ENCODE assay signal across 8 cellular contexts in genomic region chr3:4751057-4752051, GRCh38.
A peak's percentile ranks its signal among the peaks of the same experiment; 100 is the strongest.
DNase-seq lines count a peak whose midpoint lies in the region; ATAC-seq and TF ChIP-seq lines count a peak whose summit lies in the region.

No MANE protein-coding gene starts in this region.

- H3K9me3 Mint-ChIP-seq in chondrocyte (ENCODE audit: low read depth): no peaks in the 10 kb centered on the region

- peak; percentile 98 for DNase-seq in Caki2 (ENCODE audit: low read depth)
- peak; percentile 79 to 92 for DNase-seq in NOMO-1 (lab: John Stamatoyannopoulos, UW; ENCODE audit: unreplicated experiment in 2 of 2)
- DNase-seq in chondrocyte (ENCODE audit: low spot score): no peak
- DNase-seq in lung microvascular endothelial cell (ENCODE audit: low read depth in 2 of 2): peak; percentile 29 to 93
- no peak for DNase-seq in upper lobe of right lung
- DNase-seq in posterior cingulate gyrus: no peak
- DNase-seq in HEK293T (ENCODE audit: extremely low spot score): no peak

- POLR2A ChIA-PET in HEK293T (lab: Yijun Ruan, JAX): no interaction called here

- peak overlapping the region; percentile 32 for H3K27ac ChIP-seq in upper lobe of right lung

- H3K9me3 ChIP-seq in upper lobe of right lung: no peaks in the 10 kb centered on the region

- peaks cover 29% of the 10 kb centered on the region for H3K4me1 ChIP-seq in upper lobe of right lung

- intact Hi-C loops in upper lobe of right lung (cut with DNase I) (no loop called here), posterior cingulate gyrus (cut with DNase I) (no loop called here)

- CTCF ChIA-PET in HEK293T (lab: Yijun Ruan, JAX): interaction anchor here (1.3 kb wide), 1 partner anchor 40 kb away, joined by 3 read pairs; no protein-coding TSS in a partner anchor

- H3K4me1 Mint-ChIP-seq in chondrocyte (ENCODE audit: low read depth): peaks cover 47% of the 10 kb centered on the region

- H3K36me3 ChIP-seq in upper lobe of right lung: no peaks in the 10 kb centered on the region

- in situ Hi-C loops in Caki2 (cut with HindIII; ENCODE audit: low pct_unique_long_range_greater_than_20kb, low sequenced_read_pairs): no loop called here

- no peaks in the 10 kb centered on the region for H3K27me3 Mint-ChIP-seq in chondrocyte (ENCODE audit: low read depth)

- H3K4me3 Mint-ChIP-seq in chondrocyte (ENCODE audit: unreplicated experiment): no peak overlapping the region

- TF ChIP-seq CTCF in chondrocyte (IDR thresholded peaks at IDR 0.05): no peak
- no peak for TF ChIP-seq CTCF in upper lobe of right lung (IDR thresholded peaks at IDR 0.05)

- ATAC-seq in upper lobe of right lung (peak; percentile 62), HG03342 (IDR thresholded peaks at IDR 0.05; ENCODE audit: unreplicated experiment) (no peak)

- peaks cover 8% of the 10 kb centered on the region for H3K36me3 Mint-ChIP-seq in chondrocyte (ENCODE audit: low read depth)

- H3K27me3 ChIP-seq in upper lobe of right lung: no peaks in the 10 kb centered on the region

- no peak overlapping the region for H3K4me3 ChIP-seq in upper lobe of right lung

- peak overlapping the region; percentile 77 for H3K27ac Mint-ChIP-seq in chondrocyte (ENCODE audit: unreplicated experiment)

TF ChIP-seq in HEK293T, 16 proteins besides CTCF, POLR2A, EP300 and RAD21:
- TF ChIP-seq FOXK2 (IDR thresholded peaks at IDR 0.05): no peak

Comparison
In these comparisons a context has a peak if more than half of its experiments do, and no peak if none do; other contexts are left out.
1. DNase-seq: peak in Caki2 (single experiment), NOMO-1 (2 of 2) and lung microvascular endothelial cell (2 of 2); none in chondrocyte (single experiment), upper lobe of right lung (single experiment), posterior cingulate gyrus (0 of 10) and HEK293T (single experiment).